ENCODE assay signal across 8 cellular contexts in genomic region chr11:66336234-66337102, GRCh38. TPM values are rescaled to one million over a fixed set of nuclear protein-coding genes. Genes with fewer than 3 reads are reported as not detected.
DNase-seq lines count a peak whose midpoint lies in the region; ATAC-seq and TF ChIP-seq lines count a peak whose summit lies in the region.

TSS of gene RIN1 (minus strand) at chr11:66336434. CDS start at chr11:66336402, 32 bp downstream.

- BruUV-seq in Caco-2 (replicated peaks; lab: Mats Ljungman, UMichigan): no TSS peak

- H3K27me3 ChIP-seq in Caco-2 (replicated peaks; ENCODE audit: control insufficient read depth, insufficient read depth, low read length) (no peaks in the 10 kb centered on the region), HUES6 (ENCODE audit: control insufficient read depth, insufficient read depth, low read length) (no peaks in the 10 kb centered on the region), breast epithelium (no peaks in the 10 kb centered on the region)

- H3K36me3 ChIP-seq in Caco-2 (ENCODE audit: control insufficient read depth, insufficient read depth, low read length) (no peaks in the 10 kb centered on the region), HUES6 (ENCODE audit: control insufficient read depth, insufficient read depth, low read length) (peaks cover 43% of the 10 kb centered on the region), breast epithelium (peaks cover 10% of the 10 kb centered on the region)

- TF ChIP-seq POLR2A in breast epithelium (IDR thresholded peaks at IDR 0.05): peak; percentile 20

- peak within 1 kb of the TSS; percentile 91 for H3K27ac Mint-ChIP-seq in Caco-2 (ENCODE audit: unreplicated experiment)

- H3K27ac ChIP-seq in HUES6 (ENCODE audit: low read depth, low read length) (peak within 1 kb of the TSS; percentile 30; the same call in 1 of the 2 replicates), breast epithelium (peak within 1 kb of the TSS; percentile 66 to 83)

- POLR2A ChIA-PET in Caco-2 (lab: Charles Lee): interaction anchor here (0.5 to 1.5 kb wide), 3 partner anchors 24 to 69 kb away, joined by 3 to 26 read pairs (median 7); partner anchors contain the start of gene YIF1A

- peak; percentile 87 for DNase-seq in Caco-2
- DNase-seq in breast epithelium (ENCODE audit: low spot score in 2 of 2): peak in 1 of 2 donors; percentile 77
- DNase-seq in retinal pigment epithelial cell (ENCODE audit: low read depth): peak; percentile 48
- DNase-seq in NCI-H510A treated with DMSO at 0.1 percent for 48 hours (lab: John Stamatoyannopoulos, UW): no peak

- H3K4me1 ChIP-seq in Caco-2 (peaks cover 10% of the 10 kb centered on the region), HUES6 (ENCODE audit: control insufficient read depth, insufficient read depth, low read length) (peaks cover 21% of the 10 kb centered on the region), breast epithelium (peaks cover 0 to 8% of the 10 kb centered on the region in 2 donors)

- ATAC-seq in GM19395 (IDR thresholded peaks at IDR 0.05; ENCODE audit: unreplicated experiment) (peak; percentile 61), SK-N-SH treated with all-trans-retinoic acid at 6 μM for 48 hours (peak; percentile 84)

- H3K9me3 ChIP-seq in Caco-2 (no peaks in the 10 kb centered on the region), HUES6 (ENCODE audit: control insufficient read depth, insufficient read depth, low read depth, low read length) (no peaks in the 10 kb centered on the region), breast epithelium (no peaks in the 10 kb centered on the region), iPS-18c (ENCODE audit: control insufficient read depth, insufficient read depth, low read length) (peaks cover 5% of the 10 kb centered on the region)

- H3K27me3 Mint-ChIP-seq in Caco-2 (ENCODE audit: insufficient read depth, unreplicated experiment): no peaks in the 10 kb centered on the region

- H3K4me3 Mint-ChIP-seq in Caco-2 (ENCODE audit: unreplicated experiment): peak within 1 kb of the TSS; percentile 94

- intact Hi-C loops in Caco-2 (cut with micrococcal nuclease; ENCODE audit: unreplicated experiment): loop anchor here (1.0 kb wide), 3 partner anchors 8 to 47 kb away; partner anchors contain the start of gene YIF1A
- intact Hi-C loops in breast epithelium (cut with DNase I; ENCODE audit: low total_unique reads): loop anchor here (1.0 kb wide), 1 partner anchor 80 kb away; no protein-coding TSS in a partner anchor

- H3K9ac ChIP-seq in HUES6 (ENCODE audit: low read length): peak within 1 kb of the TSS; percentile 25

- CTCF ChIA-PET in Caco-2 (lab: Charles Lee): interaction anchor here (0.6 to 3.4 kb wide), 12 partner anchors 8 to 102 kb away, joined by 3 to 90 read pairs (median 6); partner anchors contain the start of genes BRMS1, MRPL11 and YIF1A

- H3K36me3 Mint-ChIP-seq in Caco-2 (ENCODE audit: insufficient read depth, unreplicated experiment): peaks cover 21% of the 10 kb centered on the region

- peak; percentile 52 to 71 for TF ChIP-seq CTCF in Caco-2 (IDR thresholded peaks at IDR 0.05; ENCODE audit: insufficient read depth in 1 of 2, low read depth in 1 of 2, low read length in 1 of 2, severe bottlenecking in 1 of 2, unreplicated experiment in 1 of 2)
- TF ChIP-seq CTCF in breast epithelium (IDR thresholded peaks at IDR 0.05): peak in 1 of 3 donors; percentile 20
- peak; percentile 29 for TF ChIP-seq CTCF in retinal pigment epithelial cell (conservative IDR thresholded peaks at IDR 0.05; ENCODE audit: low read depth, low read length)

- H3K4me1 Mint-ChIP-seq in Caco-2 (ENCODE audit: low read depth, unreplicated experiment): peaks cover 7% of the 10 kb centered on the region

- H3K4me3 ChIP-seq in Caco-2 (ENCODE audit: low read depth, low read length) (peak within 1 kb of the TSS; percentile 69), HUES6 (ENCODE audit: low read depth, low read length) (peak within 1 kb of the TSS; percentile 46), breast epithelium (peak within 1 kb of the TSS; percentile 68 to 80 (median 70)), iPS-18c (ENCODE audit: insufficient read depth, low read depth, low read length) (peak within 1 kb of the TSS; percentile 44), retinal pigment epithelial cell (ENCODE audit: low read length) (peak within 1 kb of the TSS; percentile 56)

- no peaks in the 10 kb centered on the region for H3K9me3 Mint-ChIP-seq in Caco-2 (ENCODE audit: unreplicated experiment)

TF ChIP-seq in SK-N-SH treated with all-trans-retinoic acid at 6 μM for 48 hours, 23 proteins besides CTCF, POLR2A, EP300 and RAD21:
- TF ChIP-seq GLIS3 (CRISPR knock-in tag; IDR thresholded peaks at IDR 0.05): 0 out of 2 replicates have a peak, but pooled peaks have one; percentile 61
- no peak for TF ChIP-seq ZNF8 (CRISPR knock-in tag; IDR thresholded peaks at IDR 0.05)
- TF ChIP-seq CREB5 (CRISPR knock-in tag; IDR thresholded peaks at IDR 0.05; ENCODE audit: low read depth): no peak
- TF ChIP-seq PATZ1 (CRISPR knock-in tag; IDR thresholded peaks at IDR 0.05; ENCODE audit: borderline replicate concordance): peak; percentile 74; the same call in 1 of the 2 replicates
- peak; percentile 54; the same call in 1 of the 2 replicates for TF ChIP-seq ZFP3 (CRISPR knock-in tag; IDR thresholded peaks at IDR 0.05)

RNA-seq across cellular contexts. Expression of gene RIN1, which starts in this region (rescaled TPM):
- total RNA-seq in Caco-2 (2022) (11.7 and 12.7 TPM in 2 replicates), breast epithelium (1 to 10 TPM; 3.2 to 6.6 (median 5.2) TPM)
